Comparison of ENCODE assay signal across 1 cellular context in the genomic region with DNA sequence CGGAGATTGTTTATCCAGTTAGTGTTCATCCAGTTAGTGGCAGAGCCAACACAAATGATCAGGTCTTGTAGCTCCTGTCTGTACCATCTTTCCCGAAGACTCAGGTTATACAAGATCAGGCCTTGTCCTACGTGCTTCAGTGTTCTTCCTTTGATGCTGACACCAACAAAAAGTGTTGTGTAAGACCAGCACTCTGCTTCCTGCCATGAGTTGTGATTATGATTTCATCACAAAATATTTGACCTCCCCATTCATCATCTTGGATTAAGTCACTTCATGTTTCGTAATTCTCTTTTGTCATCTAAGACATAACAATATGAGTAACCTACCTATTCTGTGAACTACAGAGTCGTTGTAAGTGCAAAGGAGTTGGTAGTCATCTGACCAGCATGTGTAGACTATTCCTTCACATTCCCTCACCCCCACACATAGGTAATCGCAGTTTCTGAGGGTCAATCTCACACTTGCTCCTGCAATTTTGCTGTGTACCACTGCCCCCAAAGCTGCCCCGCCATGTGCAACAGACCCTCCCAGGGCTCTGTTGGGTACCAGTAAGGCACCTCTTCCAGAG.
TF ChIP-seq lines count a peak whose summit lies in the region.

No MANE protein-coding gene starts in this region.

TF ChIP-seq in K562, 482 proteins besides CTCF, POLR2A, EP300 and RAD21 (continued from another document):
- TF ChIP-seq ZNF217 (CRISPR knock-in tag; IDR thresholded peaks at IDR 0.05) (no peak), CEBPB (tag; IDR thresholded peaks at IDR 0.05) (peak; percentile 92), ZNF316 (IDR thresholded peaks at IDR 0.05) (0 out of 2 replicates have a peak, but pooled peaks have one; percentile 5)
